11 cellular contexts compared by ENCODE assay signal in the genomic region with DNA sequence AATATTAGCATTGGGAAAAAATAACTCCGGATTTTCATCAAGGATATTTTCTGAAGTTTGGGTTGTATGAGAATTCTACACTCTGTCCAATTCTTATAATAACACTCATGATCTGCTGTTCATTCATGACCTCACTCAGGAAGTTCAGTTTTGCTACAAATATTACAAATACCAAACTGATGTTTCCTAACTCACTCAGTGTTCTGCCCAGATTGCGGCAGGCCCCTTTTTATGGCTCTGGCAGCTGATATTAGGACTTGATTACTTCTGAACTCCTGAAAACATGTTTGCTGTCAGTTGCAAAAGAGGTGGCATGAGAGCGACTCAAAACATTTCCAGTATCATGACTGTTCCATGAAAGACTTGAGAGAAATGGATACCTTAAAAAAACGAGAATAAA.
DNase-seq lines count a peak whose midpoint lies in the region; ATAC-seq and TF ChIP-seq lines count a peak whose summit lies in the region.
"Had no signal": no experiment of that assay in that cellular context is flagged by ENCODE, and none has a peak within 500 bp of the region (broad histone marks: within the 10 kb centered on the region; RNA-seq: fewer than 3 reads in every experiment).

No MANE protein-coding gene starts in this region.

- H3K27me3 ChIP-seq in ascending aorta, result no peaks in the 10 kb centered on the region

- H3K4me3 ChIP-seq in ascending aorta, result no peak overlapping the region
- no peak overlapping the region for H3K4me3 ChIP-seq in skeletal muscle cell (ENCODE audit: low read depth, low read length)

- ATAC-seq in left ventricle myocardium superior (peak; percentile 71), HG02973 (IDR thresholded peaks at IDR 0.05; ENCODE audit: unreplicated experiment) (no peak), HG03354 (IDR thresholded peaks at IDR 0.05; ENCODE audit: poor library complexity, severe bottlenecking, unreplicated experiment) (no peak)

- peak overlapping the region; percentile 68 to 70 for H3K27ac ChIP-seq in ascending aorta

- intact Hi-C loops in ascending aorta (cut with DNase I), result loop anchor here (1.0 to 10.0 kb wide), 3 partner anchors 23 to 581 kb away; partner anchors contain the start of gene WBP4
- intact Hi-C loops in left ventricle myocardium superior (cut with micrococcal nuclease), result no loop called here

- peaks cover 6 to 50% of the 10 kb centered on the region in 2 donors for H3K4me1 ChIP-seq in ascending aorta

- DNase-seq in ELR (ENCODE audit: low read depth) (peak; percentile 90), ascending aorta (ENCODE audit: low spot score in 2 of 2) (peak in 1 of 2 donors; percentile 89), left ventricle myocardium superior (no peak), skeletal muscle cell (ENCODE audit: low read depth) (peak; percentile 87), NCI-H1930 (lab: John Stamatoyannopoulos, UW) (no peak), T-helper 1 cell (no peak)
- DNase-seq: DMS 273 treated with DMSO at 0.1 percent for 48 hours, hypothalamus, NCI-H2081 had no signal

- H3K9me3 ChIP-seq in ascending aorta, result no peaks in the 10 kb centered on the region

- no peaks in the 10 kb centered on the region for H3K36me3 ChIP-seq in ascending aorta

- TF ChIP-seq CTCF in ascending aorta (IDR thresholded peaks at IDR 0.05), result no peak

Comparison
In these comparisons a context has a peak if more than half of its experiments do, and no peak if none do; other contexts are left out.
1. DNase-seq: peak in ELR (single experiment) and skeletal muscle cell (single experiment); none in left ventricle myocardium superior (single experiment), NCI-H1930 (0 of 2) and T-helper 1 cell (0 of 5).